Comparison of ENCODE assay signal across 1 cellular context in genomic region chr10:3143366-3143765, GRCh38.
TF ChIP-seq lines count a peak whose summit lies in the region.

No MANE protein-coding gene starts in this region.

TF ChIP-seq in K562, 482 proteins besides CTCF, POLR2A, EP300 and RAD21 (continued from another document):
- TF ChIP-seq ZBTB49 (CRISPR knock-in tag; IDR thresholded peaks at IDR 0.05; ENCODE audit: borderline replicate concordance): no peak
TF ChIP-seq in K562: peak in this region for 1.
